In genomic region chr5:159100928-159101646, GRCh38 we compare ENCODE assay signal across 8 cellular contexts. TPM values are rescaled to one million over a fixed set of nuclear protein-coding genes. Genes with fewer than 3 reads are reported as not detected.
DNase-seq lines count a peak whose midpoint lies in the region; ATAC-seq and TF ChIP-seq lines count a peak whose summit lies in the region.

No MANE protein-coding gene starts in this region.

- H3K27me3 ChIP-seq in ACC112 (ENCODE audit: insufficient read depth, low read length) (no peaks in the 10 kb centered on the region), OCI-LY1 (ENCODE audit: insufficient read depth, low read length) (no peaks in the 10 kb centered on the region), skeletal muscle satellite cell (ENCODE audit: control insufficient read depth, insufficient read depth, low read length) (peaks cover 30% of the 10 kb centered on the region)

- DNase-seq in fibroblast of pulmonary artery (ENCODE audit: low read depth) (no peak), NCI-H446 treated with DMSO at 0.1 percent for 48 hours (lab: John Stamatoyannopoulos, UW) (no peak), NCI-H2171 treated with DMSO at 0.1 percent for 48 hours (lab: John Stamatoyannopoulos, UW) (no peak), mesenteric fat pad (ENCODE audit: low spot score) (no peak)

- no peaks in the 10 kb centered on the region for H3K36me3 ChIP-seq in ACC112 (ENCODE audit: insufficient read depth, low read length)
- peaks cover 6% of the 10 kb centered on the region; the same call in 1 of the 2 replicates for H3K36me3 ChIP-seq in OCI-LY1 (ENCODE audit: insufficient read depth, low read length)
- no peaks in the 10 kb centered on the region for H3K36me3 ChIP-seq in skeletal muscle satellite cell (ENCODE audit: insufficient read depth, low read length)

- no peaks in the 10 kb centered on the region for H3K9me2 ChIP-seq in OCI-LY1 (ENCODE audit: low read depth, low read length)

- H3K9ac ChIP-seq in OCI-LY1 (ENCODE audit: low read length) (peak overlapping the region; percentile 94), skeletal muscle satellite cell (ENCODE audit: low read depth, low read length) (peak overlapping the region; percentile 66)

- peaks cover 24% of the 10 kb centered on the region for H3F3A ChIP-seq in OCI-LY1 (ENCODE audit: insufficient read depth, low read length)

- H2AFZ ChIP-seq in ACC112 (ENCODE audit: low read length, unreplicated experiment): no peak overlapping the region
- no peak overlapping the region for H2AFZ ChIP-seq in OCI-LY1 (ENCODE audit: low read length)

- H3K4me3 ChIP-seq in ACC112 (ENCODE audit: low read depth, low read length) (peak overlapping the region; percentile 89), OCI-LY1 (ENCODE audit: low read depth, low read length, poor library complexity, severe bottlenecking) (peak overlapping the region; percentile 96), fibroblast of pulmonary artery (replicated peaks; ENCODE audit: low read depth, low read length) (peak overlapping the region; percentile 72), skeletal muscle satellite cell (ENCODE audit: low read length) (peak overlapping the region; percentile 76)

- H3K9me3 ChIP-seq in OCI-LY1 (ENCODE audit: low read length): no peaks in the 10 kb centered on the region
- H3K9me3 ChIP-seq in skeletal muscle satellite cell (replicated peaks; ENCODE audit: low read length): no peaks in the 10 kb centered on the region

- peak; percentile 3 for ATAC-seq in GM19397 (IDR thresholded peaks at IDR 0.05; ENCODE audit: unreplicated experiment)

- H3K4me2 ChIP-seq in OCI-LY1 (ENCODE audit: low read length) (peak overlapping the region; percentile 84), skeletal muscle satellite cell (ENCODE audit: low read length) (peak overlapping the region; percentile 91)

- H3K4me1 ChIP-seq in ACC112 (ENCODE audit: control insufficient read depth, insufficient read depth, low read length, unreplicated experiment) (peaks cover 20% of the 10 kb centered on the region), OCI-LY1 (ENCODE audit: insufficient read depth, low read length, severe bottlenecking) (peaks cover 64% of the 10 kb centered on the region), skeletal muscle satellite cell (ENCODE audit: control insufficient read depth, insufficient read depth, low read length) (peaks cover 41% of the 10 kb centered on the region)

- peak overlapping the region; percentile 90 for H3K27ac ChIP-seq in ACC112 (ENCODE audit: low read depth, low read length)
- H3K27ac ChIP-seq in OCI-LY1 (ENCODE audit: low read depth, low read length, poor library complexity, severe bottlenecking): peak overlapping the region; percentile 95

- no peaks in the 10 kb centered on the region for H4K20me1 ChIP-seq in OCI-LY1 (ENCODE audit: insufficient read depth, low read length)

- no peak for TF ChIP-seq CTCF in OCI-LY1 (IDR thresholded peaks at IDR 0.05; ENCODE audit: low read length)
- no peak for TF ChIP-seq CTCF in fibroblast of pulmonary artery (IDR thresholded peaks at IDR 0.05; ENCODE audit: low read length, missing control alignments)

- peaks cover 58% of the 10 kb centered on the region for H3K79me2 ChIP-seq in ACC112 (ENCODE audit: control insufficient read depth, insufficient read depth, low read length, unreplicated experiment)
- H3K79me2 ChIP-seq in OCI-LY1 (ENCODE audit: insufficient read depth, low read length): peaks cover 33% of the 10 kb centered on the region

RNA-seq across cellular contexts. Expression of gene EBF1, which starts 1.4 kb away (rescaled TPM):
- 20.0 and 21.2 TPM in 2 replicates for total RNA-seq in skeletal muscle satellite cell (2012; rRNA removed)
- 83.3 TPM for total RNA-seq in mesenteric fat pad
